In genomic region chr10:119302591-119303253, GRCh38 we compare ENCODE assay signal across 14 cellular contexts.
A peak's percentile ranks its signal among the peaks of the same experiment; 100 is the strongest.
DNase-seq lines count a peak whose midpoint lies in the region; ATAC-seq, FAIRE-seq and TF ChIP-seq lines count a peak whose summit lies in the region.
"Had no signal": no experiment of that assay in that cellular context is flagged by ENCODE, and none has a peak within 500 bp of the region (broad histone marks: within the 10 kb centered on the region; RNA-seq: fewer than 3 reads in every experiment).

No MANE protein-coding gene starts in this region.

- CTCF ChIA-PET in activated naive CD4-positive, alpha-beta T cell treated with anti-CD3 and anti-CD28 coated beads, Interleukin-2, amount 10 ng/mL, durations not matched to agents 7 days and 5 days (lab: Charles Lee): interaction anchor here (0.9 to 1.9 kb wide), 6 partner anchors 13 to 104 kb away, joined by 3 to 8 read pairs (median 6); partner anchors contain the start of gene GRK5
- CTCF ChIA-PET in activated B cell treated with CpG ODN at 0.5 μM for 24 hours (lab: Charles Lee) (interaction anchor here (1.5 to 1.6 kb wide), 2 partner anchors 93 to 96 kb away, joined by 3 to 7 read pairs; partner anchors contain the start of gene GRK5), HepG2 (lab: Yijun Ruan, JAX; ENCODE audit: low intra/inter-chr PET ratio, low total read pairs) (no interaction called here)

- peak overlapping the region; percentile 96 for H3K27ac Mint-ChIP-seq in activated naive CD4-positive, alpha-beta T cell treated with anti-CD3 and anti-CD28 coated beads, Interleukin-2, amount 10 ng/mL, durations not matched to agents 7 days and 5 days
- H3K27ac Mint-ChIP-seq in activated B cell treated with CpG ODN at 0.5 μM for 24 hours (peak overlapping the region; percentile 92), type B pancreatic cell (peak overlapping the region; percentile 83)

- H3K27me3 Mint-ChIP-seq in activated naive CD4-positive, alpha-beta T cell treated with anti-CD3 and anti-CD28 coated beads, Interleukin-2, amount 10 ng/mL, durations not matched to agents 7 days and 5 days: no peaks in the 10 kb centered on the region
- H3K27me3 Mint-ChIP-seq in activated B cell treated with CpG ODN at 0.5 μM for 24 hours: no peaks in the 10 kb centered on the region
- no peaks in the 10 kb centered on the region for H3K27me3 Mint-ChIP-seq in type B pancreatic cell

- FAIRE-seq in HepG2 (lab: Jason Lieb, UNC): no peak

- peak overlapping the region; percentile 23 for H3K27ac ChIP-seq in HepG2 (ENCODE audit: extremely low read length, insufficient read depth, low read length)

- WGBS in HepG2 (ENCODE audit: low lambda C conversion rate): 78% methylated on average over 10 of the region's 12 CpGs

- peak overlapping the region; percentile 61 for H3K4me3 Mint-ChIP-seq in activated naive CD4-positive, alpha-beta T cell treated with anti-CD3 and anti-CD28 coated beads, Interleukin-2, amount 10 ng/mL, durations not matched to agents 7 days and 5 days
- H3K4me3 Mint-ChIP-seq in activated B cell treated with CpG ODN at 0.5 μM for 24 hours (peak overlapping the region; percentile 12), type B pancreatic cell (no peak overlapping the region)

- H3K27me3 ChIP-seq in HepG2 (ENCODE audit: control insufficient read depth in 1 of 2, insufficient read depth in 2 of 2, low read length in 2 of 2): no peaks in the 10 kb centered on the region

- no peak for TF ChIP-seq POLR2A in HepG2 (IDR thresholded peaks at IDR 0.05; ENCODE audit: insufficient read depth in 1 of 2, low read depth in 2 of 2, low read length in 2 of 2)

- intact Hi-C loops in activated B cell treated with CpG ODN at 0.5 μM for 24 hours (cut with micrococcal nuclease) (no loop called here), HepG2 (cut with micrococcal nuclease; ENCODE audit: unreplicated experiment) (no loop called here)

- no peak for DNase-seq in activated naive CD4-positive, alpha-beta T cell treated with anti-CD3 and anti-CD28 coated beads, Interleukin-2, amount 10 ng/mL, durations not matched to agents 7 days and 5 days
- DNase-seq in activated naive CD4-positive, alpha-beta T cell treated with anti-CD3 and anti-CD28 coated beads, Interleukin-2, amount 50 U/mL, for 16 hours: no peak
- DNase-seq in activated B cell treated with CpG ODN at 0.5 μM for 24 hours: no peak
- DNase-seq in HepG2 (ENCODE audit: low spot score): peak; percentile 10
- no peak for DNase-seq in type B pancreatic cell (ENCODE audit: extremely low spot score, unreplicated experiment)
- DNase-seq in NCI-H1694 (lab: John Stamatoyannopoulos, UW): no peak
- DNase-seq in NCI-H510A (lab: John Stamatoyannopoulos, UW): no peak
- DNase-seq: activated T-cell treated with anti-CD3 and anti-CD28 coated beads, Interleukin-2, amount 50 U/mL, for 1 hour; central memory CD4-positive, alpha-beta T cell; erythroblast; NCI-H345 had no signal

- H3K9me3 Mint-ChIP-seq in activated naive CD4-positive, alpha-beta T cell treated with anti-CD3 and anti-CD28 coated beads, Interleukin-2, amount 10 ng/mL, durations not matched to agents 7 days and 5 days: peaks cover 2% of the 10 kb centered on the region
- H3K9me3 Mint-ChIP-seq in activated B cell treated with CpG ODN at 0.5 μM for 24 hours (peaks cover 3% of the 10 kb centered on the region), type B pancreatic cell (no peaks in the 10 kb centered on the region)

- in situ Hi-C loops in HepG2 (cut with HindIII; ENCODE audit: extremely low pct_ligation_motif_present, low pct_unique_long_range_greater_than_20kb): no loop called here

- H3K36me3 ChIP-seq in HepG2 (replicated peaks in 1 of 2; ENCODE audit: control insufficient read depth in 1 of 2, insufficient read depth in 2 of 2, low read length in 2 of 2): no peaks in the 10 kb centered on the region

- 0 out of 2 replicates have a peak overlapping the region, but pooled peaks have one; percentile 45 for H3K4me2 ChIP-seq in HepG2 (ENCODE audit: low read depth, low read length)

- no peak for ATAC-seq in activated B cell treated with CpG ODN at 0.5 μM for 24 hours (ENCODE audit: low read depth)
- peak; percentile 51 for ATAC-seq in HepG2
- ATAC-seq in HG03045 (IDR thresholded peaks at IDR 0.05; ENCODE audit: unreplicated experiment): no peak
- ATAC-seq: mucosa of descending colon, sciatic nerve had no signal

- no peak overlapping the region for H2AFZ ChIP-seq in HepG2 (ENCODE audit: low read length)

- no peak for TF ChIP-seq RAD21 in HepG2 (CRISPR knock-in tag; IDR thresholded peaks at IDR 0.05)

- TF ChIP-seq EP300 in HepG2 (IDR thresholded peaks at IDR 0.05; ENCODE audit: low read depth in 2 of 2, low read length in 2 of 2): no peak
- TF ChIP-seq EP300 in HepG2 (CRISPR knock-in tag; IDR thresholded peaks at IDR 0.05; ENCODE audit: borderline replicate concordance): no peak

- no peaks in the 10 kb centered on the region for H4K20me1 ChIP-seq in HepG2 (ENCODE audit: insufficient read depth, low read length)

- POLR2A ChIA-PET in activated B cell treated with CpG ODN at 0.5 μM for 24 hours (lab: Charles Lee): interaction anchor here (1.1 to 2.1 kb wide), 4 partner anchors 17 to 239 kb away, joined by 4 to 7 read pairs (median 5); partner anchors contain the start of gene RGS10
- POLR2A ChIA-PET in HepG2 (lab: Yijun Ruan, JAX): interaction anchor here (1.0 kb wide), 1 partner anchor 15 kb away, joined by 3 read pairs; no protein-coding TSS in a partner anchor

- H3K9me3 ChIP-seq in HepG2 (ENCODE audit: low read length): no peaks in the 10 kb centered on the region

- H3K79me2 ChIP-seq in HepG2 (ENCODE audit: insufficient read depth, low read length): peaks cover 3% of the 10 kb centered on the region

- H3K4me3 ChIP-seq in HepG2 (replicated peaks in 1 of 3; ENCODE audit: insufficient read depth in 1 of 3, low read depth in 2 of 3, low read length in 3 of 3): no peak overlapping the region
- H3K4me3 ChIP-seq: mucosa of descending colon had no signal

- H3K36me3 Mint-ChIP-seq in activated naive CD4-positive, alpha-beta T cell treated with anti-CD3 and anti-CD28 coated beads, Interleukin-2, amount 10 ng/mL, durations not matched to agents 7 days and 5 days: peaks cover 19% of the 10 kb centered on the region
- H3K36me3 Mint-ChIP-seq in activated B cell treated with CpG ODN at 0.5 μM for 24 hours (ENCODE audit: low read depth): peaks cover 4% of the 10 kb centered on the region
- H3K36me3 Mint-ChIP-seq in type B pancreatic cell: peaks cover 6% of the 10 kb centered on the region

- TF ChIP-seq CTCF in activated B cell treated with CpG ODN at 0.5 μM for 24 hours (IDR thresholded peaks at IDR 0.05): no peak
- no peak for TF ChIP-seq CTCF in HepG2 (CRISPR knock-in tag; IDR thresholded peaks at IDR 0.05)
- TF ChIP-seq CTCF in type B pancreatic cell (conservative IDR thresholded peaks at IDR 0.05): no peak

- peaks cover 50% of the 10 kb centered on the region for H3K4me1 ChIP-seq in HepG2 (ENCODE audit: insufficient read depth, low read length)

- no peak overlapping the region; the same call in 1 of the 2 replicates for H3K9ac ChIP-seq in HepG2 (ENCODE audit: insufficient read depth, low read depth, low read length)

- H3K4me1 Mint-ChIP-seq in activated naive CD4-positive, alpha-beta T cell treated with anti-CD3 and anti-CD28 coated beads, Interleukin-2, amount 10 ng/mL, durations not matched to agents 7 days and 5 days: peaks cover 92% of the 10 kb centered on the region
- peaks cover 90% of the 10 kb centered on the region for H3K4me1 Mint-ChIP-seq in activated B cell treated with CpG ODN at 0.5 μM for 24 hours
- peaks cover 35% of the 10 kb centered on the region for H3K4me1 Mint-ChIP-seq in type B pancreatic cell (ENCODE audit: unreplicated experiment)

- BruUV-seq in HepG2 (replicated peaks; lab: Mats Ljungman, UMichigan): no TSS peak

TF ChIP-seq in HepG2, 621 proteins besides CTCF, POLR2A, EP300 and RAD21 (continues in another document):
- TF ChIP-seq TGIF2 (CRISPR knock-in tag; IDR thresholded peaks at IDR 0.05) (no peak), ZNF83 (CRISPR knock-in tag; IDR thresholded peaks at IDR 0.05; ENCODE audit: borderline replicate concordance) (no peak), ARNT (IDR thresholded peaks at IDR 0.05) (no peak), USF2 (IDR thresholded peaks at IDR 0.05; ENCODE audit: low read depth, low read length) (0 out of 2 replicates have a peak, but pooled peaks have one; percentile 27), USF2 (CRISPR knock-in tag; IDR thresholded peaks at IDR 0.05; ENCODE audit: borderline replicate concordance) (peak; percentile 56; the same call in 1 of the 2 replicates), PPARG (CRISPR knock-in tag; conservative IDR thresholded peaks at IDR 0.05) (peak; percentile 72; the same call in 1 of the 2 replicates)
